ENCODE assay signal across 33 cellular contexts in genomic region chr4:9877123-9877522, GRCh38.
"Had no signal": no experiment of that assay in that cellular context is flagged by ENCODE, and none has a peak within 500 bp of the region (broad histone marks: within the 10 kb centered on the region; RNA-seq: fewer than 3 reads in every experiment).

No MANE protein-coding gene starts in this region.

- H3K9me3 ChIP-seq: adrenal gland, body of pancreas, SJSA1, SK-N-SH had no signal

- DNase-seq: activated B cell treated with CpG ODN at 0.5 μM for 24 hours; activated CD4-positive, alpha-beta memory T cell treated with anti-CD3 and anti-CD28 coated beads for 36 hours; activated CD4-positive, alpha-beta T cell treated with anti-CD3 and anti-CD28 coated beads for 4 hours; activated CD4-positive, alpha-beta T cell treated with anti-CD3 and anti-CD28 coated beads, Interleukin-2, amount 50 U/mL, for 1 hour; activated CD4-positive, CD25-positive, alpha-beta regulatory T cell treated with anti-CD3 and anti-CD28 coated beads, Interleukin-2, amount 50 U/mL, for 72 hours; activated CD8-positive, alpha-beta memory T cell treated with anti-CD3 and anti-CD28 coated beads, Interleukin-2, amount 50 U/mL, for 4 hours; activated gamma-delta T cell treated with Interleukin-2 at 50 U/mL for 16 hours; activated naive CD4-positive, alpha-beta T cell treated with anti-CD3 and anti-CD28 coated beads for 36 hours; activated T-cell treated with anti-CD3 and anti-CD28 coated beads for 4 hours; activated T-cell treated with anti-CD3 and anti-CD28 coated beads, Interleukin-2, amount 50 U/mL, for 4 hours; adrenal gland; body of pancreas; caudate nucleus; KBM-7; MM.1S; MV-4-11; NCI-H1092; NCI-H1417; NCI-H146; NCI-H187; NCI-H2029 treated with DMSO at 0.1 percent for 48 hours; NCI-H2107; NCI-H2171; NCI-H510A; NCI-H526; NCI-H748 treated with DMSO at 0.1 percent for 48 hours; NK-92 treated with Interleukin-12 subunit alpha and Interleukin-12 subunit beta, amount 100 ng/mL, for 24 hours; SHP77; SK-N-SH had no signal

- H3K27me3 ChIP-seq: adrenal gland, body of pancreas, SJSA1 had no signal

- H3K4me1 ChIP-seq: adrenal gland, body of pancreas, SJSA1 had no signal

- H3K27ac ChIP-seq: adrenal gland, body of pancreas, SJSA1 had no signal

- H3K9ac ChIP-seq: SK-N-SH had no signal

- H3K4me3 ChIP-seq: adrenal gland, body of pancreas, SJSA1 had no signal

- ATAC-seq: activated naive CD4-positive, alpha-beta T cell treated with anti-CD3 and anti-CD28 coated beads, Interleukin-2, amount 50 U/mL, for 72 hours; activated T-cell treated with anti-CD3 and anti-CD28 coated beads, Interleukin-2, amount 50 U/mL, for 4 hours; body of pancreas had no signal

- H3K4me2 ChIP-seq: SK-N-SH had no signal

- H3K9me2 ChIP-seq: SK-N-SH had no signal

- H3K36me3 ChIP-seq: adrenal gland, SJSA1 had no signal

- FAIRE-seq: astrocyte, bronchial epithelial cell had no signal
